ENCODE assay signal across 23 cellular contexts in the genomic region with DNA sequence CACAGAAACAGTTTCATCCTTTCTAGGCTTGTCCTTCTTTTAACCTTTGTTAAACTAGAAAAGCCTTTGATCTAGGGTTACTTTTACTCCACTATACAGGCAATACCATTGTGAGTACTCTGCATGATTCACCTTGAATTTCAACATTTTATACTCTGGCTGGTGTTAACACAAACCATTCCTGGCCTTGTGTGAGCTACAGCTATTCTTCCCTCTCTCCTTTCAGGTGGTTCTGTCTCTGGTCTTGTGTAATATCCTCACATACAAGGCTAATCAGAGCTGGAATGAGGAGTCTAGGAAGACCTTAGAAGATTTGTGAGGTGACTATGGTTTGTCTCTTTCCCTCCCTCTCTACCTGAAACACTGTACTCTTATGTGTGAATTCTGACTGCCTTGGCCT.
DNase-seq lines count a peak whose midpoint lies in the region; ATAC-seq and TF ChIP-seq lines count a peak whose summit lies in the region.
"Had no signal": no experiment of that assay in that cellular context is flagged by ENCODE, and none has a peak within 500 bp of the region (broad histone marks: within the 10 kb centered on the region; RNA-seq: fewer than 3 reads in every experiment).

No MANE protein-coding gene starts in this region.

- no peaks in the 10 kb centered on the region for H3K9me3 ChIP-seq in RWPE2 (ENCODE audit: severe bottlenecking)
- H3K9me3 ChIP-seq in mammary epithelial cell (replicated peaks; ENCODE audit: insufficient read depth, low read length): no peaks in the 10 kb centered on the region
- H3K9me3 ChIP-seq: BE2C had no signal

- TF ChIP-seq CTCF in RWPE2 (IDR thresholded peaks at IDR 0.05; ENCODE audit: poor library complexity, severe bottlenecking) (no peak), mammary epithelial cell (conservative IDR thresholded peaks at IDR 0.05 in 1 of 2, IDR thresholded peaks at IDR 0.05 in 1 of 2; ENCODE audit: extremely low read depth in 1 of 2, insufficient read depth in 1 of 2, low read depth in 1 of 2, low read length in 2 of 2) (no peak), epithelial cell of esophagus (IDR thresholded peaks at IDR 0.05; ENCODE audit: insufficient read depth, low read depth, low read length, missing control alignments) (no peak)

- DNase-seq in RWPE2 (ENCODE audit: low spot score) (no peak), mammary epithelial cell (peak; percentile 76), epithelial cell of esophagus (ENCODE audit: low read depth) (peak; percentile 69), NCI-H187 (lab: John Stamatoyannopoulos, UW) (no peak), NCI-H1092 (lab: John Stamatoyannopoulos, UW) (no peak)
- DNase-seq: 8988T; ACHN; BE2C; C1 segment of cervical spinal cord; CD4-positive, alpha-beta memory T cell; CD4-positive, CD25-positive, alpha-beta regulatory T cell; CD8-positive, alpha-beta memory T cell; COR-L47; DMS 273 treated with DMSO at 0.1 percent for 48 hours; DMS153; DMS53; DMS79; DND-41; EL; GDM1 had no signal

- CTCF ChIA-PET in mammary epithelial cell (lab: Charles Lee; ENCODE audit: low non-redundant PET): no interaction called here

- no TSS peak for BruUV-seq in mammary epithelial cell (replicated peaks; lab: Mats Ljungman, UMichigan)

- H3K27me3 ChIP-seq in RWPE2 (ENCODE audit: insufficient read depth, poor library complexity, severe bottlenecking): no peaks in the 10 kb centered on the region
- H3K27me3 ChIP-seq in mammary epithelial cell (ENCODE audit: insufficient read depth, low read length): no peaks in the 10 kb centered on the region
- H3K27me3 ChIP-seq: BE2C, BLaER1 had no signal

- no peaks in the 10 kb centered on the region for H4K20me1 ChIP-seq in mammary epithelial cell (ENCODE audit: insufficient read depth, low read length)
- H4K20me1 ChIP-seq: BLaER1 had no signal

- dilution Hi-C loops in mammary epithelial cell (cut with HindIII; ENCODE audit: low sequenced_read_pairs): no loop called here

- no peak overlapping the region for H3K4me2 ChIP-seq in mammary epithelial cell (ENCODE audit: insufficient read depth, low read depth, low read length)
- H3K4me2 ChIP-seq: BLaER1 had no signal

- H3K4me1 ChIP-seq in RWPE2 (ENCODE audit: insufficient read depth, poor library complexity, severe bottlenecking) (no peaks in the 10 kb centered on the region), mammary epithelial cell (ENCODE audit: insufficient read depth, low read length) (no peaks in the 10 kb centered on the region)
- H3K4me1 ChIP-seq: BE2C, BLaER1 had no signal

- intact Hi-C loops in mammary epithelial cell (cut with micrococcal nuclease): no loop called here

- H3K4me3 ChIP-seq in RWPE2 (ENCODE audit: severe bottlenecking) (no peak overlapping the region), mammary epithelial cell (replicated peaks in 1 of 3; ENCODE audit: insufficient read depth in 1 of 3, low read depth in 2 of 3, low read length in 3 of 3) (no peak overlapping the region), epithelial cell of esophagus (ENCODE audit: low read length) (no peak overlapping the region)
- H3K4me3 ChIP-seq: BLaER1, GM12878 had no signal

- H3K36me3 ChIP-seq in RWPE2 (ENCODE audit: low read depth) (no peaks in the 10 kb centered on the region), mammary epithelial cell (ENCODE audit: insufficient read depth, low read length) (no peaks in the 10 kb centered on the region)
- H3K36me3 ChIP-seq: BE2C, BLaER1 had no signal

- peak; percentile 50; the same call in 2 of the 3 replicates for ATAC-seq in RWPE2 (ENCODE audit: low read depth)
- no peak for ATAC-seq in HG03342 (IDR thresholded peaks at IDR 0.05; ENCODE audit: unreplicated experiment)
- ATAC-seq: GM12878 had no signal

- H3K79me2 ChIP-seq in mammary epithelial cell (ENCODE audit: insufficient read depth, low read length): no peaks in the 10 kb centered on the region

- peak overlapping the region; percentile 25 for H2AFZ ChIP-seq in mammary epithelial cell (ENCODE audit: low read depth, low read length)

- H3K27ac ChIP-seq in RWPE2 (ENCODE audit: poor library complexity, severe bottlenecking) (no peak overlapping the region), mammary epithelial cell (ENCODE audit: insufficient read depth, low read depth, low read length) (no peak overlapping the region)
- H3K27ac ChIP-seq: BLaER1 had no signal

- no peak overlapping the region for H3K9ac ChIP-seq in mammary epithelial cell (ENCODE audit: insufficient read depth, low read length)
- H3K9ac ChIP-seq: BLaER1 had no signal

- in situ Hi-C loops in mammary epithelial cell (cut with MboI; ENCODE audit: low sequenced_read_pairs in 2 of 2): no loop called here

Comparison
In these comparisons a context has a peak if more than half of its experiments do, and no peak if none do; other contexts are left out.
1. DNase-seq: peak in mammary epithelial cell (single experiment) and epithelial cell of esophagus (single experiment); none in RWPE2 (single experiment), NCI-H187 (0 of 2) and NCI-H1092 (single experiment).